Comparison of ENCODE assay signal across 8 cellular contexts in genomic region chr12:38905480-38906351, GRCh38. TPM values are rescaled to one million over a fixed set of nuclear protein-coding genes. Genes with fewer than 3 reads are reported as not detected.
DNase-seq lines count a peak whose midpoint lies in the region; ATAC-seq and TF ChIP-seq lines count a peak whose summit lies in the region.

TSS of gene CPNE8 (minus strand) at chr12:38905591. CDS start at chr12:38905534, 57 bp downstream.

- no peaks in the 10 kb centered on the region for H3K36me3 Mint-ChIP-seq in activated T-cell treated with anti-CD3 and anti-CD28 coated beads, Interleukin-2, amount 50 U/mL, for 4 hours (ENCODE audit: insufficient read depth)

- H3K4me3 Mint-ChIP-seq in activated T-cell treated with anti-CD3 and anti-CD28 coated beads, Interleukin-2, amount 50 U/mL, for 4 hours: peak within 1 kb of the TSS; percentile 89
- H3K4me3 Mint-ChIP-seq in stimulated activated naive CD8-positive, alpha-beta T cell treated with anti-CD3 and anti-CD28 coated beads, Interleukin-15, amount 100 ng/mL, for 72 hours: peak within 1 kb of the TSS; percentile 80 to 93

- DNase-seq in NCI-H82 treated with DMSO at 0.1 percent for 48 hours (lab: John Stamatoyannopoulos, UW; ENCODE audit: unreplicated experiment) (peak; percentile 70), mucosa of gallbladder (ENCODE audit: low spot score) (peak; percentile 84), NAMALWA (ENCODE audit: low spot score) (no peak)
- peak; percentile 16 for DNase-seq in activated T-cell treated with anti-CD3 and anti-CD28 coated beads, Interleukin-2, amount 50 U/mL, for 4 hours
- DNase-seq in stimulated activated naive CD8-positive, alpha-beta T cell treated with anti-CD3 and anti-CD28 coated beads, Interleukin-15, amount 100 ng/mL, for 72 hours: peak; percentile 17 to 26

- H3K4me1 Mint-ChIP-seq in activated T-cell treated with anti-CD3 and anti-CD28 coated beads, Interleukin-2, amount 50 U/mL, for 4 hours (ENCODE audit: low read depth): peaks cover 32% of the 10 kb centered on the region
- H3K4me1 Mint-ChIP-seq in stimulated activated naive CD8-positive, alpha-beta T cell treated with anti-CD3 and anti-CD28 coated beads, Interleukin-15, amount 100 ng/mL, for 72 hours: peaks cover 20% of the 10 kb centered on the region

- peak within 1 kb of the TSS; percentile 70 to 85 for H3K27ac Mint-ChIP-seq in stimulated activated naive CD8-positive, alpha-beta T cell treated with anti-CD3 and anti-CD28 coated beads, Interleukin-15, amount 100 ng/mL, for 72 hours

- peaks cover 11% of the 10 kb centered on the region for H3K27me3 Mint-ChIP-seq in activated T-cell treated with anti-CD3 and anti-CD28 coated beads, Interleukin-2, amount 50 U/mL, for 4 hours (ENCODE audit: low read depth)
- H3K27me3 Mint-ChIP-seq in stimulated activated naive CD8-positive, alpha-beta T cell treated with anti-CD3 and anti-CD28 coated beads, Interleukin-15, amount 100 ng/mL, for 72 hours: peaks cover 28% of the 10 kb centered on the region

- peak; percentile 47 for ATAC-seq in HG02623 (IDR thresholded peaks at IDR 0.05; ENCODE audit: unreplicated experiment)
- peak; percentile 38 to 41 for ATAC-seq in activated T-cell treated with anti-CD3 and anti-CD28 coated beads, Interleukin-2, amount 50 U/mL, for 4 hours
- ATAC-seq in esophagus mucosa: peak; percentile 80
- peak; percentile 58 for ATAC-seq in stimulated activated naive CD8-positive, alpha-beta T cell treated with anti-CD3 and anti-CD28 coated beads, Interleukin-15, amount 100 ng/mL, for 72 hours

- TF ChIP-seq POLR2A in GM15510 (IDR thresholded peaks at IDR 0.05; ENCODE audit: borderline replicate concordance, extremely low read depth, insufficient read length): peak; percentile 74

- H3K9me3 Mint-ChIP-seq in activated T-cell treated with anti-CD3 and anti-CD28 coated beads, Interleukin-2, amount 50 U/mL, for 4 hours: no peaks in the 10 kb centered on the region
- H3K9me3 Mint-ChIP-seq in stimulated activated naive CD8-positive, alpha-beta T cell treated with anti-CD3 and anti-CD28 coated beads, Interleukin-15, amount 100 ng/mL, for 72 hours: no peaks in the 10 kb centered on the region

RNA-seq across cellular contexts. Expression of gene CPNE8, which starts in this region (rescaled TPM):
- total RNA-seq in activated T-cell treated with anti-CD3 and anti-CD28 coated beads, Interleukin-2, amount 50 U/mL, for 4 hours: 1 to 10 TPM; 1.5 to 5.6 (median 2.2) TPM
- total RNA-seq in esophagus mucosa (11.2 TPM), mucosa of gallbladder (14.8 TPM)
